In the genomic region with DNA sequence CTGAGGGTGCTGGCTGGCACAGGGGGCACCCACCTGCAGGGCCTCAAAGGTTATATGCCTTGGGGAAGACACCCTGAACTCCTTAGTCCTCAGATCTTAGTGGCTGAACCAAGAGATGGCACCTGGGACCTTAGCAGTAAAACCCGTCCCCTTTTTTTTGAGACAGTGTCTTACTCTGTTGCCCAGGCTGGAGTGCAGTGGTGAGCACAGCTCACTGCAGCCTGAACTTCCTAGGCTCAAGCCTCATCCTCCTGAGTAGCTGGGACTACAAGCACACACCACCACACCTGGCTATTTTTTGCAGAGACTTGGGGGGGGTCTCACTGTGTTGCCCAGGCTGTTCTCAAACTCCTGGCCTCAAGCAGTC, we compare ENCODE assay signal across 13 cellular contexts.
DNase-seq lines count a peak whose midpoint lies in the region; TF ChIP-seq lines count a peak whose summit lies in the region.
"Had no signal": no experiment of that assay in that cellular context is flagged by ENCODE, and none has a peak within 500 bp of the region (broad histone marks: within the 10 kb centered on the region; RNA-seq: fewer than 3 reads in every experiment).

No MANE protein-coding gene starts in this region.

- H3K27ac ChIP-seq in OCI-LY7 (ENCODE audit: low read depth, low read length, poor library complexity, severe bottlenecking) = peak overlapping the region; percentile 94
- no peak overlapping the region for H3K27ac ChIP-seq in endodermal cell (ENCODE audit: low read depth, low read length)
- peak overlapping the region in 1 of 8 donors; percentile 15 for H3K27ac ChIP-seq in spleen

- intact Hi-C loops in OCI-LY7 (cut with micrococcal nuclease; ENCODE audit: unreplicated experiment) = loop anchor here (2.0 kb wide), 1 partner anchor 68 kb away; no protein-coding TSS in a partner anchor
- intact Hi-C loops in spleen (cut with DNase I; ENCODE audit: low total_unique reads) = no loop called here

- H3K27ac Mint-ChIP-seq in endodermal cell = no peak overlapping the region
- H3K27ac Mint-ChIP-seq: mesothelial cell of epicardium had no signal

- peaks cover 12% of the 10 kb centered on the region for H4K20me1 ChIP-seq in OCI-LY7 (ENCODE audit: insufficient read depth, low read length)

- peaks cover 62% of the 10 kb centered on the region for H3K4me1 Mint-ChIP-seq in endodermal cell

- WGBS in endodermal cell (ENCODE audit: insufficient coverage in 1 of 2, insufficient read length in 1 of 2), 2 experiments = 93 to 97% methylated on average over 1 of the region's 1 CpG
- WGBS in spleen, 5 donors = 86 to 98% (median 90%) methylated on average over 1 of the region's 1 CpG

- H3K27me3 ChIP-seq in endodermal cell (ENCODE audit: control insufficient read depth, insufficient read depth, low read length, poor library complexity, severe bottlenecking) (no peaks in the 10 kb centered on the region), spleen (replicated peaks in 1 of 7) (peaks cover 0 to 13% (median 6%) of the 10 kb centered on the region in 7 donors)

- peaks cover 79% of the 10 kb centered on the region for H3K4me1 ChIP-seq in OCI-LY7 (ENCODE audit: insufficient read depth, low read length, poor library complexity, severe bottlenecking)
- peaks cover 16% of the 10 kb centered on the region for H3K4me1 ChIP-seq in endodermal cell (ENCODE audit: control insufficient read depth, insufficient read depth, low read length)
- peaks cover 0 to 37% (median 28%) of the 10 kb centered on the region in 6 donors for H3K4me1 ChIP-seq in spleen

- H3K36me3 ChIP-seq in OCI-LY7 (ENCODE audit: insufficient read depth, low read length) (peaks cover 32% of the 10 kb centered on the region), endodermal cell (ENCODE audit: control insufficient read depth, insufficient read depth, low read length) (peaks cover 7% of the 10 kb centered on the region), spleen (no peaks in the 10 kb centered on the region)

- peaks cover 100% of the 10 kb centered on the region for H3K79me2 ChIP-seq in OCI-LY7 (ENCODE audit: insufficient read depth, low read depth, low read length)

- H3K4me3 Mint-ChIP-seq in endodermal cell = no peak overlapping the region
- H3K4me3 Mint-ChIP-seq: mesothelial cell of epicardium had no signal

- peak overlapping the region; percentile 51 for H3K4me3 ChIP-seq in GM12864 (ENCODE audit: low read depth, low read length)
- H3K4me3 ChIP-seq in OCI-LY7 (ENCODE audit: low read depth, low read length, poor library complexity, severe bottlenecking) = peak overlapping the region; percentile 99
- H3K4me3 ChIP-seq in endodermal cell (ENCODE audit: low read length) = no peak overlapping the region
- H3K4me3 ChIP-seq in spleen = no peak overlapping the region

- H3K36me3 Mint-ChIP-seq in endodermal cell (ENCODE audit: low read depth) = peaks cover 2% of the 10 kb centered on the region
- H3K36me3 Mint-ChIP-seq: mesothelial cell of epicardium had no signal

- H3K27me3 Mint-ChIP-seq in endodermal cell (ENCODE audit: insufficient read depth) = no peaks in the 10 kb centered on the region

- DNase-seq in GM12864 (ENCODE audit: low read depth) (no peak), OCI-LY7 (ENCODE audit: low spot score) (peak; percentile 56), endodermal cell (no peak), spleen (peak; percentile 25), LoVo (ENCODE audit: low spot score) (no peak), superior temporal gyrus (ENCODE audit: extremely low spot score) (no peak)
- DNase-seq in activated CD4-positive, alpha-beta T cell treated with anti-CD3 and anti-CD28 coated beads for 4 hours = no peak
- no peak for DNase-seq in stimulated activated CD4-positive, alpha-beta T cell treated with anti-CD3 and anti-CD28 coated beads, Interleukin-15, amount 100 ng/mL, for 24 hours
- DNase-seq: activated CD4-positive, alpha-beta T cell treated with anti-CD3 and anti-CD28 coated beads, Interleukin-2, amount 50 U/mL, for 48 hours; effector memory CD8-positive, alpha-beta T cell; MV-4-11 had no signal

- H3K9me2 ChIP-seq in OCI-LY7 (ENCODE audit: insufficient read depth, low read length) = no peaks in the 10 kb centered on the region
- H3K9me2 ChIP-seq: SK-N-SH had no signal

- H3K9me3 ChIP-seq in OCI-LY7 (ENCODE audit: low read length) (no peaks in the 10 kb centered on the region), endodermal cell (ENCODE audit: control insufficient read depth, low read length) (no peaks in the 10 kb centered on the region), spleen (no peaks in the 10 kb centered on the region)
- H3K9me3 ChIP-seq: SK-N-SH had no signal

- peaks cover 2% of the 10 kb centered on the region for H3K9me3 Mint-ChIP-seq in endodermal cell
- H3K9me3 Mint-ChIP-seq: effector memory CD8-positive, alpha-beta T cell; mesothelial cell of epicardium had no signal

- no TSS peak for BruUV-seq in OCI-LY7 (replicated peaks; lab: Mats Ljungman, UMichigan)

- no peak overlapping the region for H2AFZ ChIP-seq in OCI-LY7 (ENCODE audit: low read length)

- H3K9ac ChIP-seq in endodermal cell (ENCODE audit: extremely low read depth, low read length, poor library complexity, severe bottlenecking) = no peak overlapping the region
- H3K9ac ChIP-seq: SK-N-SH had no signal

- TF ChIP-seq POLR2A in spleen (IDR thresholded peaks at IDR 0.05) = no peak

- TF ChIP-seq CTCF in GM12864 (IDR thresholded peaks at IDR 0.05; ENCODE audit: low read depth, low read length, missing control alignments) = peak; percentile 43
- TF ChIP-seq CTCF in OCI-LY7 (conservative IDR thresholded peaks at IDR 0.05; ENCODE audit: low read length) = 0 out of 2 replicates have a peak, but pooled peaks have one; percentile 30
- TF ChIP-seq CTCF in endodermal cell (conservative IDR thresholded peaks at IDR 0.05) = peak; percentile 13
- TF ChIP-seq CTCF in spleen (IDR thresholded peaks at IDR 0.05 in 8 of 11, conservative IDR thresholded peaks at IDR 0.05 in 3 of 11) = no peak

- CTCF ChIA-PET in OCI-LY7 (lab: Charles Lee; ENCODE audit: unreplicated experiment) = interaction anchor here (2.5 kb wide), 1 partner anchor 68 kb away, joined by 9 read pairs; no protein-coding TSS in a partner anchor

- POLR2A ChIA-PET in OCI-LY7 (lab: Charles Lee) = no interaction called here

- H3K4me2 ChIP-seq in OCI-LY7 (ENCODE audit: low read length) = peak overlapping the region; percentile 93

Comparison
In these comparisons a context has a peak if more than half of its experiments do, and no peak if none do; other contexts are left out.
1. DNase-seq: peak in OCI-LY7 (single experiment) and spleen (single experiment); none in GM12864 (single experiment), endodermal cell (single experiment), activated CD4-positive, alpha-beta T cell treated with anti-CD3 and anti-CD28 coated beads for 4 hours (0 of 2), stimulated activated CD4-positive, alpha-beta T cell treated with anti-CD3 and anti-CD28 coated beads, Interleukin-15, amount 100 ng/mL, for 24 hours (single experiment), LoVo (single experiment) and superior temporal gyrus (single experiment).
2. H3K4me3 ChIP-seq: peak in GM12864 (single experiment) and OCI-LY7 (single experiment); none in endodermal cell (single experiment) and spleen (0 of 8).
3. CTCF ChIP-seq: peak in GM12864 (single experiment), OCI-LY7 (single experiment) and endodermal cell (single experiment); none in spleen (0 of 11).